Comparison of ENCODE assay signal across 11 cellular contexts in the genomic region with DNA sequence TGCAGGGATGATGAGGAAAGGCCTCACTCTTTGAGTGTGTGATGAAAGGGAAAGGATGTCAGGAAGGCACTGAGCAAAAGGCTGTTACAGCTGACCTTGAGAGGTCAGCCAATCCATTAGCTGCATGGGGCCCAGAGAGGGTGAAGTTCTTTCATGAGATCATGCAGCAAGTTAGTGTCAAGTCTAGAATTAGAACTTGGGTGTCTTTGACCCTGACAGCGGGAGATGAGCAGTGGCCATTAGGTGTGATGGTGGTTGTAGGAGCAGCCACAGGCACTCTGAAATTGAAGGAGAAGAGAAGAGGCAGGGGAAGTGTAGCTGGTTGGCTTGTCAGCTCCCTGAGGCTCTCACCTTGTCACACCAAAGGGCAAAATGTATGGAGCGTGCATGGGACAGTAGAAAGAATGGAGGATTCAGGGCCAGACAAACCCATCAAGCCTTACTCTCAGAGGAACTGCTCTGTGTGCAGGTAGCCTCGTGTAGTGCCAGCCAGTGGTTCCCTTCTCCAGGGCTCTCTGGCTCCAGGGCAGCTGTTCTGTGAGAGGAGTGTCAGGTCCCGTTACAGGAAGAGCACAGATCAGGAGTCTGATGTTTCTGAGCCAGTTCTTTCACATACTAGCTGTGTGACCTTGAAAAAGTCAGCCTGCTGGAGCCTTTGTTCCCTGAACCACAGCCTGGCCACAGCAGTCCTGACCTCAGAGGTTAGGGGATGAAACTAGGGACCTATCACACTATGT. TPM values are rescaled to one million over a fixed set of nuclear protein-coding genes. Genes with fewer than 3 reads are reported as not detected.
A peak's percentile ranks its signal among the peaks of the same experiment; 100 is the strongest.
DNase-seq lines count a peak whose midpoint lies in the region; ATAC-seq and TF ChIP-seq lines count a peak whose summit lies in the region.
"Had no signal": no experiment of that assay in that cellular context is flagged by ENCODE, and none has a peak within 500 bp of the region (broad histone marks: within the 10 kb centered on the region; RNA-seq: fewer than 3 reads in every experiment).

No MANE protein-coding gene starts in this region.

- ATAC-seq in SK-N-SH treated with all-trans-retinoic acid at 6 μM for 48 hours (peak; percentile 52), WTC11 (peak; percentile 63), HG03097 (IDR thresholded peaks at IDR 0.05; ENCODE audit: low FRiP score, unreplicated experiment) (no peak)
- ATAC-seq: activated CD4-positive, CD25-positive, alpha-beta regulatory T cell treated with anti-CD3 and anti-CD28 coated beads, Interleukin-2, amount 50 U/mL, for 24 hours had no signal

- H2AFZ ChIP-seq in SK-N-SH (ENCODE audit: low read depth) (no peak overlapping the region), smooth muscle cell (ENCODE audit: low read depth) (no peak overlapping the region)

- TF ChIP-seq RAD21 in SK-N-SH (IDR thresholded peaks at IDR 0.05; ENCODE audit: low read length), result no peak

- no peaks in the 10 kb centered on the region for H3K27me3 Mint-ChIP-seq in WTC11 (ENCODE audit: low read depth)

- H3K36me3 Mint-ChIP-seq in WTC11, result no peaks in the 10 kb centered on the region

- no peak overlapping the region for H3K4me3 Mint-ChIP-seq in WTC11

- CTCF ChIA-PET in SK-N-SH (lab: Yijun Ruan, JAX) (interaction anchor here (0.7 to 2.0 kb wide), 5 partner anchors 10 to 391 kb away, joined by 3 to 9 read pairs (median 4); no protein-coding TSS in a partner anchor), WTC11 (lab: Charles Lee) (interaction anchor here (0.6 to 0.8 kb wide), 3 partner anchors 8 to 140 kb away, joined by 3 read pairs; no protein-coding TSS in a partner anchor)

- H3K4me2 ChIP-seq in SK-N-SH (no peak overlapping the region), smooth muscle cell (no peak overlapping the region)

- peak overlapping the region; percentile 55 for H3K27ac Mint-ChIP-seq in WTC11

- peaks cover 97% of the 10 kb centered on the region for H4K20me1 ChIP-seq in SK-N-SH (ENCODE audit: insufficient read depth)
- peaks cover 100% of the 10 kb centered on the region for H4K20me1 ChIP-seq in smooth muscle cell (ENCODE audit: low read depth)

- H3K79me2 ChIP-seq in SK-N-SH (ENCODE audit: insufficient read depth) (peaks cover 100% of the 10 kb centered on the region), smooth muscle cell (ENCODE audit: low read depth) (peaks cover 98% of the 10 kb centered on the region)

- TF ChIP-seq CTCF in SK-N-SH (IDR thresholded peaks at IDR 0.05) (no peak), WTC11 (IDR thresholded peaks at IDR 0.05) (no peak), right atrium auricular region (IDR thresholded peaks at IDR 0.05) (no peak), smooth muscle cell (IDR thresholded peaks at IDR 0.05; ENCODE audit: borderline replicate concordance, insufficient read depth, poor library complexity, severe bottlenecking) (no peak)

- DNase-seq in SK-N-SH (no peak), WTC11 (ENCODE audit: low spot score) (no peak), right atrium auricular region (ENCODE audit: low spot score) (no peak), smooth muscle cell (lab: John Stamatoyannopoulos, UW; ENCODE audit: unreplicated experiment) (no peak), NCI-H187 treated with DMSO at 0.1 percent for 48 hours (lab: John Stamatoyannopoulos, UW) (no peak), AML-193 (lab: John Stamatoyannopoulos, UW) (no peak)
- DNase-seq: ACHN, NCI-H2029 treated with DMSO at 0.1 percent for 48 hours had no signal

- H3F3A ChIP-seq in SK-N-SH (replicated peaks; ENCODE audit: insufficient read depth) (peaks cover 20% of the 10 kb centered on the region), smooth muscle cell (ENCODE audit: low read depth) (peaks cover 4% of the 10 kb centered on the region)

- H3K9me3 ChIP-seq in SK-N-SH (no peaks in the 10 kb centered on the region), right atrium auricular region (no peaks in the 10 kb centered on the region), smooth muscle cell (replicated peaks; ENCODE audit: low read depth) (no peaks in the 10 kb centered on the region)

- H3K27ac ChIP-seq in SK-N-SH (ENCODE audit: low read depth in 2 of 2, low read length in 1 of 2) (no peak overlapping the region; a peak in 1 of 4 replicates), right atrium auricular region (peak overlapping the region; percentile 43 to 66), smooth muscle cell (ENCODE audit: low read depth) (peak overlapping the region; percentile 1)

- POLR2A ChIA-PET in SK-N-SH (lab: Yijun Ruan, JAX), result no interaction called here
- POLR2A ChIA-PET in WTC11 (lab: Charles Lee), result no interaction called here

- H3K36me3 ChIP-seq in SK-N-SH (replicated peaks in 1 of 2; ENCODE audit: control insufficient read depth in 1 of 2, insufficient read depth in 2 of 2, low read length in 1 of 2) (peaks cover 0 to 10% of the 10 kb centered on the region in 2 experiments), right atrium auricular region (no peaks in the 10 kb centered on the region), smooth muscle cell (ENCODE audit: low read depth) (no peaks in the 10 kb centered on the region)

- H3K4me1 Mint-ChIP-seq in WTC11, result peaks cover 64% of the 10 kb centered on the region

- H3K4me3 ChIP-seq in SK-N-SH (ENCODE audit: low read depth in 2 of 2, low read length in 1 of 2) (no peak overlapping the region), right atrium auricular region (no peak overlapping the region), smooth muscle cell (no peak overlapping the region)

- no peaks in the 10 kb centered on the region for H3K9me2 ChIP-seq in SK-N-SH

- H3K4me1 ChIP-seq in SK-N-SH (ENCODE audit: control insufficient read depth in 1 of 2, insufficient read depth in 2 of 2, low read depth in 1 of 2, low read length in 1 of 2) (peaks cover 24 to 34% of the 10 kb centered on the region in 2 experiments; a peak in 3 of 4 replicates), right atrium auricular region (peaks cover 0 to 82% of the 10 kb centered on the region in 2 donors), smooth muscle cell (ENCODE audit: low read depth) (peaks cover 9% of the 10 kb centered on the region)

- no peak for TF ChIP-seq EP300 in SK-N-SH (IDR thresholded peaks at IDR 0.05; ENCODE audit: borderline replicate concordance in 1 of 2, low read depth in 1 of 2, low read length in 1 of 2)

- no peaks in the 10 kb centered on the region for H3K27me3 ChIP-seq in SK-N-SH (ENCODE audit: insufficient read depth)
- H3K27me3 ChIP-seq in right atrium auricular region, result no peaks in the 10 kb centered on the region
- no peaks in the 10 kb centered on the region for H3K27me3 ChIP-seq in smooth muscle cell (ENCODE audit: low read depth)

- no peaks in the 10 kb centered on the region for H3K9me3 Mint-ChIP-seq in WTC11

- WGBS in SK-N-SH (ENCODE audit: low lambda C conversion rate), result 70% methylated on average over 4 of the region's 4 CpGs
- 80% methylated on average over 4 of the region's 4 CpGs for WGBS in smooth muscle cell (ENCODE audit: low lambda C conversion rate)

- H3K9ac ChIP-seq in SK-N-SH (no peak overlapping the region), smooth muscle cell (ENCODE audit: low read depth) (no peak overlapping the region)

TF ChIP-seq in SK-N-SH treated with all-trans-retinoic acid at 6 μM for 48 hours, 23 proteins besides CTCF, POLR2A, EP300 and RAD21 (continues in another document):
- no peak for TF ChIP-seq GLIS3 (CRISPR knock-in tag; IDR thresholded peaks at IDR 0.05)
- TF ChIP-seq BACH2 (CRISPR knock-in tag; IDR thresholded peaks at IDR 0.05; ENCODE audit: borderline replicate concordance), result no peak
- no peak for TF ChIP-seq RARB (CRISPR knock-in tag; IDR thresholded peaks at IDR 0.05)
- no peak for TF ChIP-seq ESRRG (CRISPR knock-in tag; IDR thresholded peaks at IDR 0.05)
- TF ChIP-seq ZNF70 (CRISPR knock-in tag; IDR thresholded peaks at IDR 0.05), result no peak
- TF ChIP-seq ARNTL (CRISPR knock-in tag; IDR thresholded peaks at IDR 0.05; ENCODE audit: borderline replicate concordance, low read depth), result no peak
- no peak for TF ChIP-seq SNAI2 (CRISPR knock-in tag; IDR thresholded peaks at IDR 0.05)
- TF ChIP-seq OSR1 (CRISPR knock-in tag; IDR thresholded peaks at IDR 0.05), result no peak
- TF ChIP-seq TCF4 (CRISPR knock-in tag; IDR thresholded peaks at IDR 0.05; ENCODE audit: borderline replicate concordance), result no peak
- no peak for TF ChIP-seq TOX (CRISPR knock-in tag; IDR thresholded peaks at IDR 0.05; ENCODE audit: borderline replicate concordance)

TF ChIP-seq in SK-N-SH, 30 proteins besides CTCF, POLR2A, EP300 and RAD21 (continues in another document):
- TF ChIP-seq MEF2A (IDR thresholded peaks at IDR 0.05; ENCODE audit: borderline replicate concordance, low read depth) (no peak), CHD2 (IDR thresholded peaks at IDR 0.05; ENCODE audit: low read length, partially characterized antibody) (no peak), FOXM1 (IDR thresholded peaks at IDR 0.05; ENCODE audit: low read depth) (no peak)

TF ChIP-seq in WTC11, 78 proteins besides CTCF, POLR2A, EP300 and RAD21:
- TF ChIP-seq, protein P1, sequence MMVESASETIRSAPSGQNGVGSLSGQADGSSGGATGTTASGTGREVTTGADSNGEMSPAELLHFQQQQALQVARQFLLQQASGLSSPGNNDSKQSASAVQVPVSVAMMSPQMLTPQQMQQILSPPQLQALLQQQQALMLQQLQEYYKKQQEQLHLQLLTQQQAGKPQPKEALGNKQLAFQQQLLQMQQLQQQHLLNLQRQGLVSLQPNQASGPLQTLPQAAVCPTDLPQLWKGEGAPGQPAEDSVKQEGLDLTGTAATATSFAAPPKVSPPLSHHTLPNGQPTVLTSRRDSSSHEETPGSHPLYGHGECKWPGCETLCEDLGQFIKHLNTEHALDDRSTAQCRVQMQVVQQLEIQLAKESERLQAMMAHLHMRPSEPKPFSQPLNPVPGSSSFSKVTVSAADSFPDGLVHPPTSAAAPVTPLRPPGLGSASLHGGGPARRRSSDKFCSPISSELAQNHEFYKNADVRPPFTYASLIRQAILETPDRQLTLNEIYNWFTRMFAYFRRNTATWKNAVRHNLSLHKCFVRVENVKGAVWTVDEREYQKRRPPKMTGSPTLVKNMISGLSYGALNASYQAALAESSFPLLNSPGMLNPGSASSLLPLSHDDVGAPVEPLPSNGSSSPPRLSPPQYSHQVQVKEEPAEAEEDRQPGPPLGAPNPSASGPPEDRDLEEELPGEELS (CRISPR knock-in tag; IDR thresholded peaks at IDR 0.05), result no peak
- TF ChIP-seq GABPB1 (CRISPR knock-in tag; IDR thresholded peaks at IDR 0.05), result peak; percentile 40; the same call in 1 of the 2 replicates
TF ChIP-seq in WTC11: peak in this region for 1.

RNA-seq across cellular contexts. Expression of a gene that starts 35.9 kb away (rescaled TPM):
- 68.5 and 72.9 TPM in 2 replicates for polyA plus RNA-seq in SK-N-SH (2012; rRNA removed)
- polyA plus RNA-seq in SK-N-SH (2012; cell fraction: cytosol; rRNA removed), result 72.8 and 73.6 TPM in 2 replicates
- 94.7 and 115 TPM in 2 replicates for polyA plus RNA-seq in SK-N-SH (2012; cell fraction: nucleus; rRNA removed)
- 82.6 to 112 TPM (median 87.3 TPM) in 3 replicates for total RNA-seq in WTC11 (2021)
- total RNA-seq in right atrium auricular region, result 10 to 100 TPM; 47.5 to 50.4 TPM
- 90.9 and 107 TPM in 2 replicates for total RNA-seq in smooth muscle cell
- 68.9 and 76.9 TPM in 2 replicates for polyA plus RNA-seq in smooth muscle cell

Comparison
In these comparisons a context has a peak if more than half of its experiments do, and no peak if none do; other contexts are left out.
1. H3K27ac ChIP-seq: peak in right atrium auricular region (2 of 2) and smooth muscle cell (single experiment); none in SK-N-SH (0 of 2).